In the genomic region with DNA sequence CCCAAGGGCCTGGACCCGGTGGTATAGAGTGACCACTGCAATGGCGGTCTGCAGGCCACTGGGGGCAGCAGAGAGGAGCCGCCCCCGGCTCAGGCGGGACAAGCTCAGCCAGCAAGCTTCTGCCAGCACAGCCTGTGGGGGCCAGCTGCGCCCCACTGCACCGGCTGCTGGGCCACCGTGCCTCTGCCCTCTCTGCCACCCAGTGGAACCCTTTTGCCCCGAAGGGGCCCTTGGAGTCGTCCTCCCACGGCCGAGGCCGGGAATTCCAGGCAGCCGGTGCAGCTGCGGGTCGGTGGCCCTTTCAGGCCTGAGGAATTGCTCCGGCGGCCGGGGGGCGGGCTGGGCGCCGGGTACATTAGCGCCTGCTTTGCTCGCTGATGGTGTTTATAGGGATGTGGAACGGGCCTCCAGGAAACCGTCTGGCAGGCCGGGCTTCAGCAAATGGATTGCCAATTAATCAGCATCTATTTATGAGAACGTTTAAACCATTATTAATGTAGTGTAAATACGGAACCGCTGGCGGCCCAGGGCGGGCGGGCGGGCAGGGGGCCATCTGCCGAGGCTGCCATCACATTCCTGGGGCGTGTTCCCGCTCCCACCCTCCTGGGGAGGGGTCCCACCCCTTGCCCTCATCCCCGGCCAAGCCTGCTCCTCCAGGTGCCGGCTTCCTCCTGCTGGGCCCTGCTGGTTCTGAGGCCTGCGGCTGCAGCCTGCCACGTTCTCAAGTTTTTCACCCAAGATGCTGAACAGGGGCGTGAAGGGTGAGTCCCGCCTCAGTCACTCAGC, we compare ENCODE assay signal across 7 cellular contexts.
DNase-seq lines count a peak whose midpoint lies in the region; ATAC-seq and TF ChIP-seq lines count a peak whose summit lies in the region.

No MANE protein-coding gene starts in this region.

- no peak overlapping the region for H2AFZ ChIP-seq in Loucy (ENCODE audit: low read length)

- WGBS in transverse colon (ENCODE audit: low coverage in 1 of 2), 2 donors = 23 to 40% methylated on average over 8 to 38 of the region's 43 CpGs

- in situ Hi-C loops in transverse colon (cut with MboI; ENCODE audit: low pct_ligation_motif_present in 1 of 4, low pct_unique_long_range_greater_than_20kb in 1 of 4, low sequenced_read_pairs in 3 of 4) = no loop called here

- intact Hi-C loops in transverse colon (cut with DNase I; ENCODE audit: low total_unique reads) = no loop called here

- no peak overlapping the region for H3K4me2 ChIP-seq in Loucy (ENCODE audit: low read depth, low read length, poor library complexity, severe bottlenecking)

- TF ChIP-seq POLR2A in transverse colon (IDR thresholded peaks at IDR 0.05) = no peak

- ATAC-seq in naive thymus-derived CD8-positive, alpha-beta T cell = peak; percentile 88 to 94

- H3K9me3 ChIP-seq in Loucy (ENCODE audit: insufficient read depth, low read depth, low read length) = no peaks in the 10 kb centered on the region
- no peaks in the 10 kb centered on the region for H3K9me3 ChIP-seq in transverse colon

- TF ChIP-seq EP300 in transverse colon (IDR thresholded peaks at IDR 0.05; ENCODE audit: low read depth) = no peak

- no peaks in the 10 kb centered on the region for H3K9me2 ChIP-seq in Loucy (replicated peaks; ENCODE audit: low read depth, low read length)

- TF ChIP-seq CTCF in GM12874 (IDR thresholded peaks at IDR 0.05; ENCODE audit: insufficient read depth, low read depth, low read length) (peak; percentile 73), Loucy (conservative IDR thresholded peaks at IDR 0.05; ENCODE audit: low read length) (peak; percentile 59), transverse colon (IDR thresholded peaks at IDR 0.05) (peak; percentile 64 to 85 (median 82))

- POLR2A ChIA-PET in naive thymus-derived CD8-positive, alpha-beta T cell (lab: Charles Lee) = no interaction called here

- H3K4me1 ChIP-seq in Loucy (ENCODE audit: insufficient read depth, low read length, poor library complexity, severe bottlenecking) (no peaks in the 10 kb centered on the region), transverse colon (peaks cover 0 to 11% (median 5%) of the 10 kb centered on the region in 4 donors)

- H3K27me3 ChIP-seq in Loucy (ENCODE audit: insufficient read depth, low read length, poor library complexity, severe bottlenecking) (no peaks in the 10 kb centered on the region), transverse colon (peaks cover 25% of the 10 kb centered on the region)

- peaks cover 18 to 95% (median 52%) of the 10 kb centered on the region in 5 donors for H3K27me3 Mint-ChIP-seq in naive thymus-derived CD8-positive, alpha-beta T cell

- H3K4me3 ChIP-seq in Loucy (ENCODE audit: low read length, poor library complexity, severe bottlenecking) (no peak overlapping the region), transverse colon (peak overlapping the region in 3 of 4 donors; percentile 19 to 42 (median 24))

- peaks cover 0 to 9% (median 6%) of the 10 kb centered on the region in 9 donors for H3K9me3 Mint-ChIP-seq in naive thymus-derived CD8-positive, alpha-beta T cell

- peaks cover 0 to 7% (median 0%) of the 10 kb centered on the region in 3 donors for H3K36me3 Mint-ChIP-seq in naive thymus-derived CD8-positive, alpha-beta T cell

- H3K27ac ChIP-seq in transverse colon = no peak overlapping the region

- H3K9ac ChIP-seq in Loucy (ENCODE audit: low read depth, low read length, poor library complexity, severe bottlenecking) = no peak overlapping the region

- peaks cover 6 to 17% (median 8%) of the 10 kb centered on the region in 4 donors for H3K4me1 Mint-ChIP-seq in naive thymus-derived CD8-positive, alpha-beta T cell

- H4K20me1 ChIP-seq in Loucy (ENCODE audit: insufficient read depth, low read length, poor library complexity, severe bottlenecking) = no peaks in the 10 kb centered on the region

- H3F3A ChIP-seq in Loucy (ENCODE audit: low read depth) = no peaks in the 10 kb centered on the region

- H3K36me3 ChIP-seq in Loucy (ENCODE audit: insufficient read depth, low read length) = no peaks in the 10 kb centered on the region
- no peaks in the 10 kb centered on the region for H3K36me3 ChIP-seq in transverse colon

- H3K79me2 ChIP-seq in Loucy (ENCODE audit: insufficient read depth, low read length) = no peaks in the 10 kb centered on the region

- H3K27ac Mint-ChIP-seq in naive thymus-derived CD8-positive, alpha-beta T cell = no peak overlapping the region

- DNase-seq in activated CD4-positive, alpha-beta T cell treated with anti-CD3 and anti-CD28 coated beads, Interleukin-2, amount 50 U/mL, for 48 hours = peak; percentile 46 to 49
- DNase-seq in fibroblast of gingiva (ENCODE audit: low read depth) (peak; percentile 40), transverse colon (peak; percentile 44), NCI-H2081 (lab: John Stamatoyannopoulos, UW) (no peak)
- DNase-seq in naive thymus-derived CD8-positive, alpha-beta T cell = peak in 6 of 10 donors; percentile 10 to 48 (median 28)

- H3K4me3 Mint-ChIP-seq in naive thymus-derived CD8-positive, alpha-beta T cell = peak overlapping the region in 1 of 10 donors; percentile 22

Comparison
In these comparisons a context has a peak if more than half of its experiments do, and no peak if none do; other contexts are left out.
1. DNase-seq: peak in activated CD4-positive, alpha-beta T cell treated with anti-CD3 and anti-CD28 coated beads, Interleukin-2, amount 50 U/mL, for 48 hours (2 of 2), fibroblast of gingiva (single experiment), naive thymus-derived CD8-positive, alpha-beta T cell (6 of 10) and transverse colon (single experiment); none in NCI-H2081 (0 of 2).
2. Peak in every context shown above with its lines, with median percentiles within 50 percentile points of each other: CTCF ChIP-seq.